In the genomic region with DNA sequence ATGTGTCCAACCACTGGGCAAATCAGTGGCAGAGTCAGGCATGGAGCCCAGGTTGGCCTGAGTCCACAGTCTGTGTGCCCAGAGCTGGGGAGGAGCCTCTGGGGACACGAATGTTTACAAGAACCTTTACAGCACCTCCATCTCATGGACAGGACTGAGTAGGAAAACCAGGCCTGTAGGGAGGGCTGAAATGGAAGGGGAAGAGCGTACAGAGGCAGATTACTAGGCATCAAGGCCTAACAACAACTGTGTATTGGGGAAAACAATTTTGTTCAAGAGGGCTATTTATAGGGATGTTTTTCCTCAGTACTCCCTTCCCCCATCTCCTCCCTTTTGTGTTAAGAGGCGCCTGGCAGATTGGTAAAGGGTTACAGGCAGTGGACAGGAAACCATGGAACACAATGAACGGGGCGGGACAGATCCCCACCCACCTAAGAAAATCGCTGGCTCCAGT, we compare ENCODE assay signal across 11 cellular contexts. TPM values are rescaled to one million over a fixed set of nuclear protein-coding genes. Genes with fewer than 3 reads are reported as not detected.
DNase-seq lines count a peak whose midpoint lies in the region; ATAC-seq, FAIRE-seq and TF ChIP-seq lines count a peak whose summit lies in the region.
"Had no signal": no experiment of that assay in that cellular context is flagged by ENCODE, and none has a peak within 500 bp of the region (broad histone marks: within the 10 kb centered on the region; RNA-seq: fewer than 3 reads in every experiment).

No MANE protein-coding gene starts in this region.

- no peak overlapping the region; the same call in 1 of the 2 replicates for H2BK20ac ChIP-seq in H1 (ENCODE audit: low read length)

- H3K4me1 Mint-ChIP-seq in activated CD8-positive, alpha-beta memory T cell treated with anti-CD3 and anti-CD28 coated beads, Interleukin-2, amount 10 ng/mL, durations not matched to agents 7 days and 5 days, result no peaks in the 10 kb centered on the region

- no peak overlapping the region for H2BK15ac ChIP-seq in H1 (ENCODE audit: low read length)

- no peak for ATAC-seq in activated CD8-positive, alpha-beta memory T cell treated with anti-CD3 and anti-CD28 coated beads, Interleukin-2, amount 10 ng/mL, durations not matched to agents 7 days and 5 days
- ATAC-seq in HG03565 (IDR thresholded peaks at IDR 0.05; ENCODE audit: unreplicated experiment), result no peak
- no peak for ATAC-seq in HG03457 (IDR thresholded peaks at IDR 0.05; ENCODE audit: unreplicated experiment)
- ATAC-seq: activated T-cell treated with anti-CD3 and anti-CD28 coated beads, Interleukin-2, amount 50 U/mL, for 72 hours had no signal

- H2BK5ac ChIP-seq in H1 (ENCODE audit: low read depth, low read length), result peak overlapping the region; percentile 46; the same call in 1 of the 2 replicates

- H3K79me2 ChIP-seq in H1 (ENCODE audit: control insufficient read depth in 1 of 2, insufficient read depth in 2 of 2, low read length in 2 of 2), result no peaks in the 10 kb centered on the region

- H3K36me3 ChIP-seq in H1 (ENCODE audit: control insufficient read depth in 2 of 4, insufficient read depth in 4 of 4, low read length in 3 of 4) (no peaks in the 10 kb centered on the region), suprapubic skin (no peaks in the 10 kb centered on the region)

- H3K9me3 ChIP-seq in H1 (ENCODE audit: insufficient read depth in 2 of 2, low read depth in 1 of 2, low read length in 1 of 2) (peaks cover 12 to 17% of the 10 kb centered on the region in 2 experiments), suprapubic skin (peaks cover 4% of the 10 kb centered on the region)

- no peak for TF ChIP-seq RAD21 in H1 (IDR thresholded peaks at IDR 0.05 in 1 of 2, conservative IDR thresholded peaks at IDR 0.05 in 1 of 2; ENCODE audit: low read depth in 2 of 2, low read length in 2 of 2)

- H3K27ac Mint-ChIP-seq in activated CD8-positive, alpha-beta memory T cell treated with anti-CD3 and anti-CD28 coated beads, Interleukin-2, amount 10 ng/mL, durations not matched to agents 7 days and 5 days, result no peak overlapping the region
- H3K27ac Mint-ChIP-seq: activated T-cell treated with anti-CD3 and anti-CD28 coated beads, Interleukin-2, amount 50 U/mL, for 72 hours had no signal

- TF ChIP-seq CTCF in H1 (IDR thresholded peaks at IDR 0.05; ENCODE audit: control extremely low read depth in 1 of 3, insufficient read depth in 1 of 3, low read depth in 1 of 3, low read length in 3 of 3), result no peak
- no peak for TF ChIP-seq CTCF in suprapubic skin (IDR thresholded peaks at IDR 0.05)

- H4K5ac ChIP-seq in H1 (ENCODE audit: insufficient read length, low read depth, low read length), result no peak overlapping the region

- H3K4me1 ChIP-seq in H1 (replicated peaks in 1 of 4; ENCODE audit: control insufficient read depth in 3 of 4, insufficient read depth in 4 of 4, low read length in 3 of 4) (peaks cover 0 to 6% (median 0%) of the 10 kb centered on the region in 4 experiments; a peak in 1 of 7 replicates), suprapubic skin (peaks cover 5% of the 10 kb centered on the region)

- no peak overlapping the region for H3K56ac ChIP-seq in H1 (replicated peaks; ENCODE audit: insufficient read length, low read depth, low read length)

- no peak overlapping the region for H3K23ac ChIP-seq in H1 (ENCODE audit: insufficient read length)

- H2BK12ac ChIP-seq in H1 (ENCODE audit: low read depth, low read length), result 0 out of 2 replicates have a peak overlapping the region, but pooled peaks have one; percentile 22

- no peaks in the 10 kb centered on the region for H4K20me1 ChIP-seq in H1 (replicated peaks in 1 of 2; ENCODE audit: control insufficient read depth in 1 of 2, insufficient read depth in 2 of 2, low read length in 2 of 2)

- intact Hi-C loops in posterior vena cava (cut with DNase I), result no loop called here

- peaks cover 16% of the 10 kb centered on the region for H3K36me3 Mint-ChIP-seq in activated CD8-positive, alpha-beta memory T cell treated with anti-CD3 and anti-CD28 coated beads, Interleukin-2, amount 10 ng/mL, durations not matched to agents 7 days and 5 days

- H3K18ac ChIP-seq in H1 (ENCODE audit: extremely low read depth, low read length), result no peak overlapping the region; the same call in 1 of the 2 replicates

- H4K91ac ChIP-seq in H1 (replicated peaks; ENCODE audit: insufficient read length, low read length), result no peak overlapping the region

- H3K9ac ChIP-seq in H1 (replicated peaks in 1 of 4; ENCODE audit: extremely low read depth in 1 of 4, low read depth in 3 of 4, low read length in 3 of 4), result no peak overlapping the region

- no peak overlapping the region for H3K27ac ChIP-seq in H1 (ENCODE audit: low read depth, low read length)
- peak overlapping the region; percentile 39 for H3K27ac ChIP-seq in suprapubic skin
- H3K27ac ChIP-seq: epithelial cell of prostate had no signal

- no peak overlapping the region for H3K14ac ChIP-seq in H1 (ENCODE audit: insufficient read length)

- H2AFZ ChIP-seq in H1 (ENCODE audit: low read length), result peak overlapping the region; percentile 100

- no peak overlapping the region for H3K4me2 ChIP-seq in H1 (ENCODE audit: insufficient read depth in 1 of 2, low read depth in 2 of 2, low read length in 2 of 2)

- no peak overlapping the region for H4K8ac ChIP-seq in H1 (ENCODE audit: extremely low read depth, insufficient read depth, low read length)

- TF ChIP-seq POLR2A in H1 (IDR thresholded peaks at IDR 0.05; ENCODE audit: control extremely low read depth in 1 of 2, low read depth in 2 of 2, low read length in 2 of 2) (no peak), suprapubic skin (IDR thresholded peaks at IDR 0.05) (no peak)

- WGBS in H1 (ENCODE audit: extremely low coverage in 1 of 2, insufficient coverage in 1 of 2, insufficient read length in 1 of 2, insufficient replicate concordance in 2 of 2, low coverage in 1 of 2, low lambda C conversion rate in 2 of 2, missing lambda C conversion rate in 1 of 2), 2 experiments, result 80% methylated on average over 6 of the region's 6 CpGs; no CpG with 5 or more reads in 1 of the 2 experiments
- 49% methylated on average over 6 of the region's 6 CpGs for WGBS in suprapubic skin

- peaks cover 7% of the 10 kb centered on the region for H3K27me3 Mint-ChIP-seq in activated CD8-positive, alpha-beta memory T cell treated with anti-CD3 and anti-CD28 coated beads, Interleukin-2, amount 10 ng/mL, durations not matched to agents 7 days and 5 days

- no peak overlapping the region for H2AK5ac ChIP-seq in H1 (ENCODE audit: low read depth, low read length)

- H3K4me3 ChIP-seq in H1 (ENCODE audit: extremely low read depth in 1 of 4, insufficient read depth in 2 of 4, low read depth in 3 of 4, low read length in 4 of 4), result no peak overlapping the region
- no peak overlapping the region for H3K4me3 ChIP-seq in suprapubic skin

- TF ChIP-seq EP300 in H1 (IDR thresholded peaks at IDR 0.05; ENCODE audit: borderline replicate concordance in 1 of 2, low read depth in 2 of 2, low read length in 2 of 2) (no peak), suprapubic skin (IDR thresholded peaks at IDR 0.05) (no peak)

- H3K79me1 ChIP-seq in H1 (ENCODE audit: low read depth, low read length), result no peaks in the 10 kb centered on the region

- POLR2A ChIA-PET in H1 (lab: Charles Lee; ENCODE audit: partially characterized antibody), result interaction anchor here (0.7 to 1.6 kb wide), 2 partner anchors 11 to 44 kb away, joined by 3 to 6 read pairs; no protein-coding TSS in a partner anchor

- DNase-seq in NCI-H446 (lab: John Stamatoyannopoulos, UW) (peak; percentile 84 to 96), H1 (ENCODE audit: low read depth in 1 of 2, low spot score in 2 of 2) (no peak), lung microvascular endothelial cell (ENCODE audit: low read depth in 2 of 2) (peak; percentile 79 to 84), suprapubic skin (ENCODE audit: low spot score in 2 of 2) (no peak), posterior vena cava (ENCODE audit: low spot score) (no peak)
- no peak for DNase-seq in activated CD8-positive, alpha-beta memory T cell treated with anti-CD3 and anti-CD28 coated beads, Interleukin-2, amount 10 ng/mL, durations not matched to agents 7 days and 5 days
- DNase-seq: activated T-cell treated with anti-CD3 and anti-CD28 coated beads, Interleukin-2, amount 50 U/mL, for 72 hours; T-helper 1 cell had no signal

- FAIRE-seq in H1 (lab: Jason Lieb, UNC), result no peak

- H3K27me3 ChIP-seq in H1 (replicated peaks in 1 of 4; ENCODE audit: control insufficient read depth in 3 of 4, extremely low read depth in 1 of 4, insufficient read depth in 3 of 4, low read length in 3 of 4) (no peaks in the 10 kb centered on the region), suprapubic skin (no peaks in the 10 kb centered on the region)

- H3K23me2 ChIP-seq in H1 (ENCODE audit: low read depth, low read length), result no peaks in the 10 kb centered on the region

- no peak overlapping the region for H3K4me3 Mint-ChIP-seq in activated CD8-positive, alpha-beta memory T cell treated with anti-CD3 and anti-CD28 coated beads, Interleukin-2, amount 10 ng/mL, durations not matched to agents 7 days and 5 days
- H3K4me3 Mint-ChIP-seq: activated T-cell treated with anti-CD3 and anti-CD28 coated beads, Interleukin-2, amount 50 U/mL, for 72 hours had no signal

- H3K4ac ChIP-seq in H1 (replicated peaks; ENCODE audit: insufficient read length, low read depth, low read length), result no peak overlapping the region

- H3K9me3 Mint-ChIP-seq in activated CD8-positive, alpha-beta memory T cell treated with anti-CD3 and anti-CD28 coated beads, Interleukin-2, amount 10 ng/mL, durations not matched to agents 7 days and 5 days (ENCODE audit: low read depth), result peaks cover 18% of the 10 kb centered on the region

- CTCF ChIA-PET in H1 (lab: Charles Lee; ENCODE audit: partially characterized antibody), result interaction anchor here (0.7 to 1.0 kb wide), 2 partner anchors 145 to 321 kb away, joined by 3 read pairs; no protein-coding TSS in a partner anchor
- CTCF ChIA-PET in activated CD8-positive, alpha-beta memory T cell treated with anti-CD3 and anti-CD28 coated beads, Interleukin-2, amount 10 ng/mL, durations not matched to agents 7 days and 5 days (lab: Charles Lee), result no interaction called here

- H2BK120ac ChIP-seq in H1 (replicated peaks; ENCODE audit: low read depth, low read length), result no peak overlapping the region

RNA-seq across cellular contexts. Expression of a gene that starts 15.1 kb away (rescaled TPM):
- total RNA-seq in H1 (2021; fragmentation: NEBNext Ultra II Directional; extraction: Animal tissue kit (Norgen Biotek cat#: 25700)), result 4.9 and 7.6 TPM in 2 replicates
- 1.1 and 2.3 TPM in 2 replicates for polyA plus RNA-seq in H1 (2011; rRNA removed)
- 1.8 TPM for polyA plus RNA-seq in H1 (2011; cell fraction: cytosol; rRNA removed)
- 2.4 TPM for polyA plus RNA-seq in H1 (2011; cell fraction: nucleus; rRNA removed)
- 1.3 to 2.2 TPM (median 2.0 TPM) in 4 replicates for polyA plus RNA-seq in H1 (2012, experiment 1 of 2)
- 0.96 TPM for polyA plus RNA-seq in H1 (2012, experiment 2 of 2)
- 1.7 TPM for polyA plus RNA-seq in H1 (2013, experiment 1 of 2)
- 1.6 TPM for polyA plus RNA-seq in H1 (2013, experiment 2 of 2)
- 4.4 and 8.3 TPM in 2 replicates for polyA minus RNA-seq in H1 (2011; rRNA and poly(A)+ RNA removed)
- polyA minus RNA-seq in H1 (2011; cell fraction: cytosol; rRNA and poly(A)+ RNA removed), result 2.6 TPM
- polyA minus RNA-seq in H1 (2011; cell fraction: nucleus; rRNA and poly(A)+ RNA removed), result 3.2 TPM
- total RNA-seq in lung microvascular endothelial cell (19.8 and 21.6 TPM in 2 replicates), suprapubic skin (10 to 100 TPM; 15.8 to 26.6 (median 21.7) TPM), posterior vena cava (10 to 100 TPM; 26.5 to 26.9 TPM)
- total RNA-seq in activated CD8-positive, alpha-beta memory T cell treated with anti-CD3 and anti-CD28 coated beads, Interleukin-2, amount 10 ng/mL, durations not matched to agents 7 days and 5 days, result 1 to 10 TPM; 1.4 to 8.3 TPM

RNA-seq across cellular contexts. Expression of a gene that starts 38.5 kb away (rescaled TPM):
- 44.7 and 56.5 TPM in 2 replicates for total RNA-seq in H1 (2021; fragmentation: NEBNext Ultra II Directional; extraction: Animal tissue kit (Norgen Biotek cat#: 25700))
- 12.9 and 14.6 TPM in 2 replicates for polyA plus RNA-seq in H1 (2011; rRNA removed)
- 31.8 TPM for polyA plus RNA-seq in H1 (2011; cell fraction: cytosol; rRNA removed)
- 16.4 TPM for polyA plus RNA-seq in H1 (2011; cell fraction: nucleus; rRNA removed)
- polyA plus RNA-seq in H1 (2012, experiment 1 of 2), result 44.5 to 54.6 TPM (median 49.9 TPM) in 4 replicates
- polyA plus RNA-seq in H1 (2012, experiment 2 of 2), result 8.6 TPM
- polyA plus RNA-seq in H1 (2013, experiment 1 of 2), result 56.1 TPM
- 59.9 TPM for polyA plus RNA-seq in H1 (2013, experiment 2 of 2)
- 36.3 and 36.8 TPM in 2 replicates for polyA minus RNA-seq in H1 (2011; rRNA and poly(A)+ RNA removed)
- 31.9 TPM for polyA minus RNA-seq in H1 (2011; cell fraction: cytosol; rRNA and poly(A)+ RNA removed)
- polyA minus RNA-seq in H1 (2011; cell fraction: nucleus; rRNA and poly(A)+ RNA removed), result 31.2 TPM
- 3.0 and 3.5 TPM in 2 replicates for total RNA-seq in lung microvascular endothelial cell
- 10 to 100 TPM; 13.6 to 19.4 (median 16.1) TPM for total RNA-seq in suprapubic skin
- 10 to 100 TPM in 1 of 2 experiments, 1 to 10 TPM in 1; 9.6 to 10.9 TPM for total RNA-seq in activated CD8-positive, alpha-beta memory T cell treated with anti-CD3 and anti-CD28 coated beads, Interleukin-2, amount 10 ng/mL, durations not matched to agents 7 days and 5 days
- total RNA-seq in posterior vena cava, result 10 to 100 TPM; 19.0 to 19.7 TPM

Comparison
In these comparisons a context has a peak if more than half of its experiments do, and no peak if none do; other contexts are left out.
1. DNase-seq: peak in NCI-H446 (2 of 2) and lung microvascular endothelial cell (2 of 2); none in H1 (0 of 2), suprapubic skin (0 of 2), activated CD8-positive, alpha-beta memory T cell treated with anti-CD3 and anti-CD28 coated beads, Interleukin-2, amount 10 ng/mL, durations not matched to agents 7 days and 5 days (single experiment) and posterior vena cava (single experiment).